ENCODE assay signal across 10 cellular contexts in genomic region chr15:75672646-75673425, GRCh38. TPM values are rescaled to one million over a fixed set of nuclear protein-coding genes. Genes with fewer than 3 reads are reported as not detected.
DNase-seq lines count a peak whose midpoint lies in the region; ATAC-seq, FAIRE-seq and TF ChIP-seq lines count a peak whose summit lies in the region.
"Had no signal": no experiment of that assay in that cellular context is flagged by ENCODE, and none has a peak within 500 bp of the region (broad histone marks: within the 10 kb centered on the region; RNA-seq: fewer than 3 reads in every experiment).

No MANE protein-coding gene starts in this region.

- H3K4me1 Mint-ChIP-seq in activated CD8-positive, alpha-beta memory T cell treated with anti-CD3 and anti-CD28 coated beads, Interleukin-2, amount 10 ng/mL, durations not matched to agents 7 days and 5 days: no peaks in the 10 kb centered on the region
- H3K4me1 Mint-ChIP-seq: activated T-helper 17 cell treated with anti-CD3 and anti-CD28 coated beads, Interleukin-2, amount 50 U/mL, for 72 hours; stimulated activated effector memory CD8-positive, alpha-beta T cell treated with anti-CD3 and anti-CD28 coated beads, Interleukin-12 subunit alpha, Interleukin-12 subunit beta, amount 100 ng/mL, for 72 hours had no signal

- peak; percentile 91 for FAIRE-seq in G401.6 (lab: Jason Lieb, UNC)
- no peak for FAIRE-seq in GM12891 (lab: Jason Lieb, UNC)

- WGBS in right cardiac atrium: 33% methylated on average over 14 of the region's 14 CpGs

- no peaks in the 10 kb centered on the region for H3K36me3 Mint-ChIP-seq in activated CD8-positive, alpha-beta memory T cell treated with anti-CD3 and anti-CD28 coated beads, Interleukin-2, amount 10 ng/mL, durations not matched to agents 7 days and 5 days
- H3K36me3 Mint-ChIP-seq: stimulated activated effector memory CD8-positive, alpha-beta T cell treated with anti-CD3 and anti-CD28 coated beads, Interleukin-12 subunit alpha, Interleukin-12 subunit beta, amount 100 ng/mL, for 72 hours had no signal

- peak overlapping the region; percentile 54 for H3K27ac ChIP-seq in right cardiac atrium (ENCODE audit: low read length)

- no peak overlapping the region for H3K4me3 ChIP-seq in right cardiac atrium (ENCODE audit: low read length)

- peak; percentile 95 for DNase-seq in amniotic epithelial cell (ENCODE audit: low read depth)
- DNase-seq in right cardiac atrium: peak; percentile 58 to 86 (median 82)
- DNase-seq in sciatic nerve (ENCODE audit: low spot score): peak; percentile 73
- DNase-seq in HuH-7.5 (ENCODE audit: low spot score): no peak
- DNase-seq in GM12891 (ENCODE audit: insufficient read length, low spot score): no peak
- no peak for DNase-seq in NCI-H187 (lab: John Stamatoyannopoulos, UW)
- no peak for DNase-seq in activated CD8-positive, alpha-beta memory T cell treated with anti-CD3 and anti-CD28 coated beads, Interleukin-2, amount 10 ng/mL, durations not matched to agents 7 days and 5 days

- no peaks in the 10 kb centered on the region for H3K9me3 ChIP-seq in right cardiac atrium (ENCODE audit: control insufficient read depth, low read length)

- ATAC-seq in right cardiac atrium (peak; percentile 15 to 44), sciatic nerve (peak; percentile 16)
- ATAC-seq in activated CD8-positive, alpha-beta memory T cell treated with anti-CD3 and anti-CD28 coated beads, Interleukin-2, amount 10 ng/mL, durations not matched to agents 7 days and 5 days: no peak
- ATAC-seq: activated T-helper 17 cell treated with anti-CD3 and anti-CD28 coated beads, Interleukin-2, amount 50 U/mL, for 72 hours; stimulated activated effector memory CD8-positive, alpha-beta T cell treated with anti-CD3 and anti-CD28 coated beads, Interleukin-12 subunit alpha, Interleukin-12 subunit beta, amount 100 ng/mL, for 72 hours had no signal

- no peak overlapping the region for H3K4me3 Mint-ChIP-seq in activated CD8-positive, alpha-beta memory T cell treated with anti-CD3 and anti-CD28 coated beads, Interleukin-2, amount 10 ng/mL, durations not matched to agents 7 days and 5 days
- H3K4me3 Mint-ChIP-seq: activated T-helper 17 cell treated with anti-CD3 and anti-CD28 coated beads, Interleukin-2, amount 50 U/mL, for 72 hours; stimulated activated effector memory CD8-positive, alpha-beta T cell treated with anti-CD3 and anti-CD28 coated beads, Interleukin-12 subunit alpha, Interleukin-12 subunit beta, amount 100 ng/mL, for 72 hours had no signal

- CTCF ChIA-PET in activated CD8-positive, alpha-beta memory T cell treated with anti-CD3 and anti-CD28 coated beads, Interleukin-2, amount 10 ng/mL, durations not matched to agents 7 days and 5 days (lab: Charles Lee): interaction anchor here (0.9 to 1.3 kb wide), 2 partner anchors 11 to 112 kb away, joined by 3 to 4 read pairs; no protein-coding TSS in a partner anchor

- no peaks in the 10 kb centered on the region for H3K9me3 Mint-ChIP-seq in activated CD8-positive, alpha-beta memory T cell treated with anti-CD3 and anti-CD28 coated beads, Interleukin-2, amount 10 ng/mL, durations not matched to agents 7 days and 5 days (ENCODE audit: low read depth)
- H3K9me3 Mint-ChIP-seq: activated T-helper 17 cell treated with anti-CD3 and anti-CD28 coated beads, Interleukin-2, amount 50 U/mL, for 72 hours; stimulated activated effector memory CD8-positive, alpha-beta T cell treated with anti-CD3 and anti-CD28 coated beads, Interleukin-12 subunit alpha, Interleukin-12 subunit beta, amount 100 ng/mL, for 72 hours had no signal

- H3K27me3 ChIP-seq in right cardiac atrium (ENCODE audit: control insufficient read depth, insufficient read depth): no peaks in the 10 kb centered on the region

- intact Hi-C loops in right cardiac atrium (cut with DNase I) (no loop called here), sciatic nerve (cut with DNase I) (no loop called here)

- no peaks in the 10 kb centered on the region for H3K27me3 Mint-ChIP-seq in activated CD8-positive, alpha-beta memory T cell treated with anti-CD3 and anti-CD28 coated beads, Interleukin-2, amount 10 ng/mL, durations not matched to agents 7 days and 5 days
- H3K27me3 Mint-ChIP-seq: activated T-helper 17 cell treated with anti-CD3 and anti-CD28 coated beads, Interleukin-2, amount 50 U/mL, for 72 hours had no signal

- no peak overlapping the region for H3K27ac Mint-ChIP-seq in activated CD8-positive, alpha-beta memory T cell treated with anti-CD3 and anti-CD28 coated beads, Interleukin-2, amount 10 ng/mL, durations not matched to agents 7 days and 5 days
- H3K27ac Mint-ChIP-seq: activated T-helper 17 cell treated with anti-CD3 and anti-CD28 coated beads, Interleukin-2, amount 50 U/mL, for 72 hours; stimulated activated effector memory CD8-positive, alpha-beta T cell treated with anti-CD3 and anti-CD28 coated beads, Interleukin-12 subunit alpha, Interleukin-12 subunit beta, amount 100 ng/mL, for 72 hours had no signal

- TF ChIP-seq POLR2A in GM12891 (IDR thresholded peaks at IDR 0.05; ENCODE audit: low read depth, low read length): no peak

- peaks cover 26% of the 10 kb centered on the region for H3K4me1 ChIP-seq in right cardiac atrium (ENCODE audit: control insufficient read depth, insufficient read depth, low read length)

TF ChIP-seq in GM12891, 5 proteins besides CTCF, POLR2A, EP300 and RAD21:
- TF ChIP-seq PAX5 (IDR thresholded peaks at IDR 0.05; ENCODE audit: insufficient read depth, low read length, severe bottlenecking) (no peak), POLR2AphosphoS5 (IDR thresholded peaks at IDR 0.05; ENCODE audit: low read depth, low read length) (no peak), SPI1 (IDR thresholded peaks at IDR 0.05; ENCODE audit: low read depth, low read length) (no peak), TAF1 (IDR thresholded peaks at IDR 0.05; ENCODE audit: low read depth, low read length) (no peak), POU2F2 (IDR thresholded peaks at IDR 0.05; ENCODE audit: low read depth, low read length) (no peak)

RNA-seq across cellular contexts. Expression of gene SNX33, which starts 25.1 kb away (rescaled TPM):
- 10 to 100 TPM; 14.6 to 18.4 (median 17.8) TPM for total RNA-seq in right cardiac atrium
- polyA plus RNA-seq in right cardiac atrium: 13.2 TPM
- total RNA-seq in sciatic nerve: 33.2 TPM
- polyA plus RNA-seq in GM12891 (2012; ENCODE audit: low read depth, missing spikeins): 0.32 TPM
- total RNA-seq in activated CD8-positive, alpha-beta memory T cell treated with anti-CD3 and anti-CD28 coated beads, Interleukin-2, amount 10 ng/mL, durations not matched to agents 7 days and 5 days: 1 to 10 TPM; 1.4 to 3.5 TPM

RNA-seq across cellular contexts. Expression of gene IMP3, which starts 32.8 kb away (rescaled TPM):
- total RNA-seq in right cardiac atrium (10 to 100 TPM; 39.4 to 49.3 (median 46.8) TPM), sciatic nerve (47.2 TPM)
- 48.1 TPM for polyA plus RNA-seq in right cardiac atrium
- 62.4 TPM for polyA plus RNA-seq in GM12891 (2012; ENCODE audit: low read depth, missing spikeins)
- total RNA-seq in activated CD8-positive, alpha-beta memory T cell treated with anti-CD3 and anti-CD28 coated beads, Interleukin-2, amount 10 ng/mL, durations not matched to agents 7 days and 5 days: 100 to 1,000 TPM in 1 of 2 experiments, 10 to 100 TPM in 1; 84.0 to 109 TPM

RNA-seq across cellular contexts. Expression of gene CSPG4, which starts 39.8 kb away (rescaled TPM):
- total RNA-seq in right cardiac atrium (10 to 100 TPM; 10.1 to 48.9 (median 16.2) TPM), sciatic nerve (57.5 TPM)
- polyA plus RNA-seq in right cardiac atrium: 11.5 TPM
- polyA plus RNA-seq in GM12891 (2012; ENCODE audit: low read depth, missing spikeins): 0.67 TPM
- under 1 TPM in 1 of 2 experiments, not detected in 1; 0.07 TPM for total RNA-seq in activated CD8-positive, alpha-beta memory T cell treated with anti-CD3 and anti-CD28 coated beads, Interleukin-2, amount 10 ng/mL, durations not matched to agents 7 days and 5 days

RNA-seq across cellular contexts. Expression of gene SNUPN, which starts 47.3 kb away (rescaled TPM):
- total RNA-seq in right cardiac atrium: 10 to 100 TPM; 15.3 to 19.8 (median 18.4) TPM
- polyA plus RNA-seq in right cardiac atrium: 17.9 TPM
- 23.7 TPM for total RNA-seq in sciatic nerve
- 19.9 TPM for polyA plus RNA-seq in GM12891 (2012; ENCODE audit: low read depth, missing spikeins)
- 10 to 100 TPM; 25.8 to 27.3 TPM for total RNA-seq in activated CD8-positive, alpha-beta memory T cell treated with anti-CD3 and anti-CD28 coated beads, Interleukin-2, amount 10 ng/mL, durations not matched to agents 7 days and 5 days

Comparison
In these comparisons a context has a peak if more than half of its experiments do, and no peak if none do; other contexts are left out.
1. DNase-seq: peak in amniotic epithelial cell (single experiment), right cardiac atrium (3 of 3) and sciatic nerve (single experiment); none in HuH-7.5 (single experiment), GM12891 (single experiment), NCI-H187 (0 of 2) and activated CD8-positive, alpha-beta memory T cell treated with anti-CD3 and anti-CD28 coated beads, Interleukin-2, amount 10 ng/mL, durations not matched to agents 7 days and 5 days (single experiment).
2. RNA of gene CSPG4, which starts 39.8 kb away (total RNA-seq): 57.5 TPM in sciatic nerve (single experiment) and 10.1 to 48.9 TPM in right cardiac atrium; 0.07 TPM in activated CD8-positive, alpha-beta memory T cell treated with anti-CD3 and anti-CD28 coated beads, Interleukin-2, amount 10 ng/mL, durations not matched to agents 7 days and 5 days; every median in the first group is over 10 times any median in the second.